25 cellular contexts compared by ENCODE assay signal in genomic region chr1:185262151-185262550, GRCh38.
"Had no signal": no experiment of that assay in that cellular context is flagged by ENCODE, and none has a peak within 500 bp of the region (broad histone marks: within the 10 kb centered on the region; RNA-seq: fewer than 3 reads in every experiment).

No MANE protein-coding gene starts in this region.

- H3K79me2 ChIP-seq: hepatocyte had no signal

- H3K4me3 ChIP-seq: hepatocyte, left lung, left ventricle myocardium inferior, lower lobe of right lung, lung, mucosa of descending colon had no signal

- H3K36me3 Mint-ChIP-seq: immature natural killer cell, mesothelial cell of epicardium, naive B cell had no signal

- H2AFZ ChIP-seq: hepatocyte had no signal

- H3K4me1 ChIP-seq: left lung, lower lobe of right lung had no signal

- H3K36me3 ChIP-seq: left lung, left ventricle myocardium inferior, lower lobe of right lung had no signal

- H3K27me3 Mint-ChIP-seq: memory B cell, naive B cell had no signal

- H3K27ac Mint-ChIP-seq: immature natural killer cell, memory B cell, mesothelial cell of epicardium, naive B cell had no signal

- FAIRE-seq: islet of Langerhans, keratinocyte, kidney had no signal

- H3K4me1 Mint-ChIP-seq: memory B cell, naive B cell had no signal

- H3K27me3 ChIP-seq: hepatocyte, left lung had no signal

- H3K4me2 ChIP-seq: hepatocyte had no signal

- H3K27ac ChIP-seq: hepatocyte, left lung, left ventricle myocardium inferior, lower lobe of right lung had no signal

- ATAC-seq: left cardiac atrium, left colon, left lobe of liver, left lung, left ventricle myocardium superior, lower lobe of right lung, mucosa of descending colon had no signal

- H3K9me3 ChIP-seq: left lung, left ventricle myocardium inferior, lower lobe of right lung, mucosa of descending colon had no signal

- H3K4me3 Mint-ChIP-seq: immature natural killer cell, memory B cell, mesothelial cell of epicardium, naive B cell had no signal

- DNase-seq: hippocampal formation, hypothalamus, immature natural killer cell, islet precursor cell, kidney, kidney glomerular epithelial cell, left cardiac atrium, left colon, left lung, left ventricle myocardium inferior, left ventricle myocardium superior, lower lobe of right lung, mammary epithelial cell, mesenchymal stem cell, mesendoderm, midbrain, mucosa of descending colon, naive B cell had no signal

- H3K9me3 Mint-ChIP-seq: immature natural killer cell, memory B cell, naive B cell had no signal
